ENCODE assay signal across 12 cellular contexts in genomic region chr6:72412709-72413044, GRCh38.
A peak's percentile ranks its signal among the peaks of the same experiment; 100 is the strongest.
DNase-seq lines count a peak whose midpoint lies in the region; ATAC-seq, FAIRE-seq and TF ChIP-seq lines count a peak whose summit lies in the region.
"Had no signal": no experiment of that assay in that cellular context is flagged by ENCODE, and none has a peak within 500 bp of the region (broad histone marks: within the 10 kb centered on the region; RNA-seq: fewer than 3 reads in every experiment).

No MANE protein-coding gene starts in this region.

- no peaks in the 10 kb centered on the region for H3K36me3 Mint-ChIP-seq in astrocyte (ENCODE audit: low read depth, unreplicated experiment)
- H3K36me3 Mint-ChIP-seq: CD8-positive, alpha-beta memory T cell had no signal

- no peaks in the 10 kb centered on the region for H3K36me3 ChIP-seq in KMS-11 (ENCODE audit: insufficient read depth)
- H3K36me3 ChIP-seq in astrocyte (ENCODE audit: insufficient read depth, low read length): no peaks in the 10 kb centered on the region
- H3K36me3 ChIP-seq: BLaER1 treated with 17β-estradiol and CSF1 and Interleukin-3, amounts not matched to agents 10 nM and 100 nM had no signal

- peak; percentile 23 for ATAC-seq in GM19395 (IDR thresholded peaks at IDR 0.05; ENCODE audit: unreplicated experiment)

- H3K9me3 Mint-ChIP-seq in astrocyte (ENCODE audit: unreplicated experiment): no peaks in the 10 kb centered on the region
- H3K9me3 Mint-ChIP-seq: CD8-positive, alpha-beta memory T cell; GM23338 had no signal

- no peaks in the 10 kb centered on the region for H3K27me3 ChIP-seq in KMS-11 (ENCODE audit: insufficient read depth, low read depth)
- H3K27me3 ChIP-seq in astrocyte (ENCODE audit: insufficient read depth, low read length): no peaks in the 10 kb centered on the region
- H3K27me3 ChIP-seq: BLaER1 treated with 17β-estradiol and CSF1 and Interleukin-3, amounts not matched to agents 10 nM and 100 nM had no signal

- H3K4me3 ChIP-seq in KMS-11 (IDR thresholded peaks at IDR 0.05; ENCODE audit: insufficient read depth, low read depth, low read length): no peak overlapping the region
- no peak overlapping the region for H3K4me3 ChIP-seq in astrocyte (ENCODE audit: insufficient read depth, low read depth, low read length)
- H3K4me3 ChIP-seq: BLaER1 treated with 17β-estradiol and CSF1 and Interleukin-3, amounts not matched to agents 10 nM and 100 nM; GM23338; SK-N-MC had no signal

- no peak overlapping the region for H3K27ac ChIP-seq in KMS-11
- H3K27ac ChIP-seq in astrocyte (ENCODE audit: low read depth, low read length): no peak overlapping the region
- H3K27ac ChIP-seq: BLaER1 treated with 17β-estradiol and CSF1 and Interleukin-3, amounts not matched to agents 10 nM and 100 nM; SK-N-MC had no signal

- no peaks in the 10 kb centered on the region for H3K9me3 ChIP-seq in astrocyte (ENCODE audit: insufficient read depth, low read depth, low read length)
- H3K9me3 ChIP-seq: BLaER1 treated with 17β-estradiol and CSF1 and Interleukin-3, amounts not matched to agents 10 nM and 100 nM had no signal

- no peaks in the 10 kb centered on the region for H3K4me1 ChIP-seq in KMS-11 (ENCODE audit: low read depth, poor library complexity, severe bottlenecking)
- H3K4me1 ChIP-seq in astrocyte (ENCODE audit: insufficient read depth, low read length): no peaks in the 10 kb centered on the region

- peaks cover 9% of the 10 kb centered on the region for H3K27me3 Mint-ChIP-seq in astrocyte (ENCODE audit: low read depth, unreplicated experiment)

- H3K4me3 Mint-ChIP-seq in astrocyte (ENCODE audit: unreplicated experiment): no peak overlapping the region
- H3K4me3 Mint-ChIP-seq: CD8-positive, alpha-beta memory T cell; GM23338 had no signal

- FAIRE-seq in astrocyte (lab: Jason Lieb, UNC): no peak

- no peaks in the 10 kb centered on the region for H4K20me1 ChIP-seq in KMS-11 (ENCODE audit: insufficient read depth)
- no peaks in the 10 kb centered on the region for H4K20me1 ChIP-seq in astrocyte (ENCODE audit: insufficient read depth, low read length)
- H4K20me1 ChIP-seq: BLaER1 treated with 17β-estradiol and CSF1 and Interleukin-3, amounts not matched to agents 10 nM and 100 nM had no signal

- TF ChIP-seq CTCF in KMS-11 (conservative IDR thresholded peaks at IDR 0.05; ENCODE audit: low read depth, low read length) (no peak), astrocyte (IDR thresholded peaks at IDR 0.05; ENCODE audit: insufficient read depth, low read depth, low read length) (no peak)

- H2AFZ ChIP-seq in KMS-11 (ENCODE audit: low read depth): peak overlapping the region; percentile 3; the same call in 1 of the 2 replicates
- peak overlapping the region; percentile 28 for H2AFZ ChIP-seq in astrocyte (ENCODE audit: low read depth, low read length)

- H3K4me1 Mint-ChIP-seq in astrocyte (ENCODE audit: low read depth, unreplicated experiment): peaks cover 4% of the 10 kb centered on the region
- H3K4me1 Mint-ChIP-seq: GM23338 had no signal

- H3K79me2 ChIP-seq in KMS-11 (ENCODE audit: insufficient read depth, low read depth): no peaks in the 10 kb centered on the region
- no peaks in the 10 kb centered on the region for H3K79me2 ChIP-seq in astrocyte (ENCODE audit: insufficient read depth, low read length)

- no peak overlapping the region for H3K27ac Mint-ChIP-seq in astrocyte (ENCODE audit: unreplicated experiment)
- H3K27ac Mint-ChIP-seq: GM23338 had no signal

- H3K9ac ChIP-seq in KMS-11: no peak overlapping the region
- H3K9ac ChIP-seq in astrocyte (ENCODE audit: low read length): no peak overlapping the region
- H3K9ac ChIP-seq: BLaER1 treated with 17β-estradiol and CSF1 and Interleukin-3, amounts not matched to agents 10 nM and 100 nM had no signal

- H3K4me2 ChIP-seq in KMS-11: no peak overlapping the region
- H3K4me2 ChIP-seq in astrocyte (ENCODE audit: low read length): no peak overlapping the region
- H3K4me2 ChIP-seq: GM23338 had no signal

- DNase-seq in D341Med (ENCODE audit: low spot score) (peak; percentile 38), astrocyte (ENCODE audit: low read depth) (no peak), LoVo (ENCODE audit: low spot score) (no peak), anterior cingulate cortex (lab: John Stamatoyannopoulos, UW) (no peak), Kasumi-1 (lab: John Stamatoyannopoulos, UW) (no peak)
- no peak for DNase-seq in activated effector memory CD4-positive, alpha-beta T cell treated with anti-CD3 and anti-CD28 coated beads, Interleukin-2, amount 50 U/mL, for 16 hours
